1 cellular context compared by ENCODE assay signal in the genomic region with DNA sequence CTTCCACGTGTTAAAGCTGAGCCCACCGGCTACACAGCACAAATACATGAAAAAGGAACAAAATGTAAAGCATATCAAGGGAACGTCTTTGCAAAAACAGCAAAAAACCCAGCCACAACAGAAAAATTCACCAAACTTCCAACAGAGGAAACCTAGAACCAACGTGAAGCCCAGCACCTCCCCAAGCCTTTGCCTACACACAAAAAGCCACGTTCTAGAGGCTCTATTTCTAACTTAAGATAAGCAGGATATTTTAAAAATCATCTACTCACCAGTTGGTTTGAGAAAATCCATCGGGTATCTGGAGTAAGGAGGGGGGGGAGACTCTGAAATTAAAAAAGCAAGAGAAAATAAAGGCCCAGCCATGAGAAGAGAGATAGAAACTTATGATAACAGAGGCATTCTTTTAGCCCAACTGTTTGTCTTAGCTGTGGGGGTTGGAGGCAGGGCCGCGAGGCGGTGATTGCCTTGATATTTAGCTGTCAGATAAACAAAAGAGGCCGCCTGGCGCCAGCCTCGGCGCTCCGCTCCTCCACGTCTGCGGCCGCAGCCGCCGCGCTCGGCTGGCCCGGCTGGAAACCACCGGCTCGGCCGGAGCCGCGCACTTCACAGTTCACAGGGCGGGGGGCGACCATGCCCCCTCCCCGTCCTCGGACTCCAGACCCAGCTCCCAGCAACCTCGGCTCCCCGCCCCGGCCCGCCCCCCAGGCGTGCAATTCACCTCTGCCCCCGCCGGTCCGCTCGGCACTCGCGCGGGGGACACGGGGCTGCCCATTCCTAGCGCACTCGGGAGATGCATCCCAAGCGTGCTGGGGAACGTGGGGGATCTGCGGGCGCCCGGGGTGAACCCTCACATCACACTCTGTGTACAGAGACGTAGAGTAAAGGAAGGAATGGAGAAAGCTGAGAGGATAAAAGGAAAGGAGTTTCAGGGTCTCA.
TF ChIP-seq lines count a peak whose summit lies in the region.

No MANE protein-coding gene starts in this region.

TF ChIP-seq in HepG2, 621 proteins besides CTCF, POLR2A, EP300 and RAD21 (continued from another document and continues in another):
- TF ChIP-seq MYC (CRISPR knock-in tag; IDR thresholded peaks at IDR 0.05; ENCODE audit: borderline replicate concordance) (peak; percentile 71), TFDP2 (CRISPR knock-in tag; IDR thresholded peaks at IDR 0.05) (peak; percentile 30; the same call in 1 of the 2 replicates), ZNF747 (CRISPR knock-in tag; IDR thresholded peaks at IDR 0.05; ENCODE audit: borderline replicate concordance) (0 out of 2 replicates have a peak, but pooled peaks have one; percentile 21), ZNF557 (CRISPR knock-in tag; IDR thresholded peaks at IDR 0.05) (no peak), NFIC (IDR thresholded peaks at IDR 0.05; ENCODE audit: low read length) (no peak; the same call in 1 of the 2 replicates), ZBTB21 (CRISPR knock-in tag; IDR thresholded peaks at IDR 0.05) (no peak), ZNF691 (CRISPR knock-in tag; IDR thresholded peaks at IDR 0.05; ENCODE audit: borderline replicate concordance, low read depth) (no peak), PHF8 (CRISPR knock-in tag; IDR thresholded peaks at IDR 0.05) (peak; percentile 59), ETV5 (CRISPR knock-in tag; IDR thresholded peaks at IDR 0.05; ENCODE audit: borderline replicate concordance) (peak; percentile 46; the same call in 1 of the 2 replicates), ZC3H13 (CRISPR knock-in tag; IDR thresholded peaks at IDR 0.05) (peak; percentile 87; the same call in 1 of the 2 replicates), MEIS2 (CRISPR knock-in tag; IDR thresholded peaks at IDR 0.05) (0 out of 2 replicates have a peak, but pooled peaks have one; percentile 30), ZNF263 (CRISPR knock-in tag; IDR thresholded peaks at IDR 0.05) (peak; percentile 73), ERF (CRISPR knock-in tag; IDR thresholded peaks at IDR 0.05) (peak; percentile 64), ZNF782 (CRISPR knock-in tag; IDR thresholded peaks at IDR 0.05; ENCODE audit: borderline replicate concordance) (no peak), GZF1 (CRISPR knock-in tag; IDR thresholded peaks at IDR 0.05) (no peak), FOSL1 (CRISPR knock-in tag; IDR thresholded peaks at IDR 0.05; ENCODE audit: borderline replicate concordance) (0 out of 2 replicates have a peak, but pooled peaks have one; percentile 3), AGO2 (optimal IDR thresholded peaks at IDR 0.05; ENCODE audit: low read depth, low read length) (peak; percentile 65), ZNF800 (CRISPR knock-in tag; IDR thresholded peaks at IDR 0.05) (0 out of 2 replicates have a peak, but pooled peaks have one; percentile 82), FOXA1 (IDR thresholded peaks at IDR 0.05) (no peak), FOXA1 (CRISPR knock-in tag; IDR thresholded peaks at IDR 0.05) (peak; percentile 38; the same call in 1 of the 2 replicates), SOX5 (CRISPR knock-in tag; IDR thresholded peaks at IDR 0.05; ENCODE audit: borderline replicate concordance) (peak; percentile 50), SCMH1 (CRISPR knock-in tag; IDR thresholded peaks at IDR 0.05; ENCODE audit: borderline replicate concordance) (no peak), NFE2L2 (IDR thresholded peaks at IDR 0.05; ENCODE audit: low read length) (no peak), ZNF724P (CRISPR knock-in tag; IDR thresholded peaks at IDR 0.05; ENCODE audit: borderline replicate concordance) (no peak), ZMYM3 (CRISPR knock-in tag; IDR thresholded peaks at IDR 0.05) (peak; percentile 23; the same call in 1 of the 2 replicates), RORA (CRISPR knock-in tag; IDR thresholded peaks at IDR 0.05) (peak; percentile 78; the same call in 1 of the 2 replicates), ZNF564 (CRISPR knock-in tag; IDR thresholded peaks at IDR 0.05) (peak; percentile 64; the same call in 1 of the 2 replicates), KLF9 (CRISPR knock-in tag; IDR thresholded peaks at IDR 0.05; ENCODE audit: low read depth) (no peak), NR2F2 (IDR thresholded peaks at IDR 0.05; ENCODE audit: borderline replicate concordance, low read depth) (peak; percentile 18; the same call in 1 of the 2 replicates), ZNF260 (CRISPR knock-in tag; IDR thresholded peaks at IDR 0.05; ENCODE audit: borderline replicate concordance, low read depth) (no peak), GTF3A (CRISPR knock-in tag; conservative IDR thresholded peaks at IDR 0.05) (0 out of 2 replicates have a peak, but pooled peaks have one; percentile 42)
- TF ChIP-seq, protein P1, sequence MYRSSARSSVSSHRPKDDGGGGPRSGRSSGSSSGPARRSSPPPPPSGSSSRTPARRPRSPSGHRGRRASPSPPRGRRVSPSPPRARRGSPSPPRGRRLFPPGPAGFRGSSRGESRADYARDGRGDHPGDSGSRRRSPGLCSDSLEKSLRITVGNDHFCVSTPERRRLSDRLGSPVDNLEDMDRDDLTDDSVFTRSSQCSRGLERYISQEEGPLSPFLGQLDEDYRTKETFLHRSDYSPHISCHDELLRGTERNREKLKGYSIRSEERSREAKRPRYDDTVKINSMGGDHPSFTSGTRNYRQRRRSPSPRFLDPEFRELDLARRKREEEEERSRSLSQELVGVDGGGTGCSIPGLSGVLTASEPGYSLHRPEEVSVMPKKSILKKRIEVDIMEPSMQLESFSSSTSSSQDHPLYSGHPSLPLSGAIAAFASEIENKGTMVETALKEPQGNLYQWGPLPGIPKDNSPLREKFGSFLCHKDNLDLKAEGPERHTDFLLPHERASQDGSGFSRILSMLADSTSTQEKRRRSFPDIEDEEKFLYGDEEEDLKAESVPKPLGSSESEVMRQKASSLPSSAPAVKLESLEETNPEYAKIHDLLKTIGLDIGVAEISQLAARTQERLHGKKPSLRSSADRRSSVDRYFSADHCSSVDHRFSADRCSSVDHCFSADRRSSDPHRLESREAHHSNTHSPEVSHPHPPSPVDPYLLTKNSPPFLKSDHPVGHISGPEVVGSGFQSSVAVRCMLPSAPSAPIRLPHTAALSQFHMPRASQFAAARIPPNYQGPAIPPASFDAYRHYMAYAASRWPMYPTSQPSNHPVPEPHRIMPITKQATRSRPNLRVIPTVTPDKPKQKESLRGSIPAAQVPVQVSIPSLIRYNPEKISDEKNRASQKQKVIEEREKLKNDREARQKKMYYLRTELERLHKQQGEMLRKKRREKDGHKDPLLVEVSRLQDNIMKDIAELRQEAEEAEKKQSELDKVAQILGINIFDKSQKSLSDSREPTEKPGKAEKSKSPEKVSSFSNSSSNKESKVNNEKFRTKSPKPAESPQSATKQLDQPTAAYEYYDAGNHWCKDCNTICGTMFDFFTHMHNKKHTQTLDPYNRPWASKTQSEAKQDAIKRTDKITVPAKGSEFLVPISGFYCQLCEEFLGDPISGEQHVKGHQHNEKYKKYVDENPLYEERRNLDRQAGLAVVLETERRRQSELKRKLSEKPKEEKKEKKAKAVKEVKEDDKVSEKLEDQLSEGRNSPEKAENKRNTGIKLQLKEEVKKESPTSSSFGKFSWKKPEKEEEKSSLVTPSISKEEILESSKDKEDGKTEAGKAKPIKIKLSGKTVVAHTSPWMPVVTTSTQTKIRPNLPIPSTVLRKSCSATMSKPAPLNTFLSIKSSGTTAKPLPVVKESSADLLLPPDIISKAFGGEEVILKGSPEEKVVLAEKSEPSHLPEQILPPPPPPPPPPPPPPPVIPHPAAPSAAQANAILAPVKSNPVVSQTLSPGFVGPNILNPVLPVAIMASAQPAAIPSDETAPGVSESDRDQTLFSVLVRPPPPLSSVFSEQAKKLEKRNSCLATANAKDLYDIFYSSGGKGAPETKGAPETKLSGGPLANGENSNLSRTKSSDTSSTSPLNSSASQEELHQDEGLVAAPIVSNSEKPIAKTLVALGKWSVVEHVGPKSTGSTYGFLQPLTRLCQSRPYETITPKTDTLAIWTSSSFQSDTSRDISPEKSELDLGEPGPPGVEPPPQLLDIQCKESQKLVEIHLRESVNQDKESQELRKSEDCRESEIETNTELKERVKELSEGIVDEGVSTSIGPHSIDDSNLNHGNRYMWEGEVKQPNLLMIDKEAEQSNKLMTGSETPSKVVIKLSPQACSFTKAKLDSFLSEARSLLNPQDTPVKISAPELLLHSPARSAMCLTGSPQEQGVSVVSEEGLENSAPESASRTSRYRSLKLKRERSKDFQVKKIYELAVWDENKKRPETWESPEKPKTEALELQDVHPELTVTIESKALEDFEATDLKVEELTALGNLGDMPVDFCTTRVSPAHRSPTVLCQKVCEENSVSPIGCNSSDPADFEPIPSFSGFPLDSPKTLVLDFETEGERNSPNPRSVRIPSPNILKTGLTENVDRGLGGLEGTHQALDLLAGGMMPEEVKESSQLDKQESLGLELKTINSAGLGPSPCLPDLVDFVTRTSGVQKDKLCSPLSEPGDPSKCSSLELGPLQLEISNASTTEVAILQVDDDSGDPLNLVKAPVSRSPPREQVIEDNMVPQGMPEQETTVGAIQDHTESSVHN (CRISPR knock-in tag; IDR thresholded peaks at IDR 0.05): no peak
- TF ChIP-seq, protein P2, sequence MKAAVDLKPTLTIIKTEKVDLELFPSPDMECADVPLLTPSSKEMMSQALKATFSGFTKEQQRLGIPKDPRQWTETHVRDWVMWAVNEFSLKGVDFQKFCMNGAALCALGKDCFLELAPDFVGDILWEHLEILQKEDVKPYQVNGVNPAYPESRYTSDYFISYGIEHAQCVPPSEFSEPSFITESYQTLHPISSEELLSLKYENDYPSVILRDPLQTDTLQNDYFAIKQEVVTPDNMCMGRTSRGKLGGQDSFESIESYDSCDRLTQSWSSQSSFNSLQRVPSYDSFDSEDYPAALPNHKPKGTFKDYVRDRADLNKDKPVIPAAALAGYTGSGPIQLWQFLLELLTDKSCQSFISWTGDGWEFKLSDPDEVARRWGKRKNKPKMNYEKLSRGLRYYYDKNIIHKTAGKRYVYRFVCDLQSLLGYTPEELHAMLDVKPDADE (CRISPR knock-in tag; IDR thresholded peaks at IDR 0.05): no peak
- TF ChIP-seq, protein P3, sequence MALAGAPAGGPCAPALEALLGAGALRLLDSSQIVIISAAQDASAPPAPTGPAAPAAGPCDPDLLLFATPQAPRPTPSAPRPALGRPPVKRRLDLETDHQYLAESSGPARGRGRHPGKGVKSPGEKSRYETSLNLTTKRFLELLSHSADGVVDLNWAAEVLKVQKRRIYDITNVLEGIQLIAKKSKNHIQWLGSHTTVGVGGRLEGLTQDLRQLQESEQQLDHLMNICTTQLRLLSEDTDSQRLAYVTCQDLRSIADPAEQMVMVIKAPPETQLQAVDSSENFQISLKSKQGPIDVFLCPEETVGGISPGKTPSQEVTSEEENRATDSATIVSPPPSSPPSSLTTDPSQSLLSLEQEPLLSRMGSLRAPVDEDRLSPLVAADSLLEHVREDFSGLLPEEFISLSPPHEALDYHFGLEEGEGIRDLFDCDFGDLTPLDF (CRISPR knock-in tag; IDR thresholded peaks at IDR 0.05): no peak; the same call in 1 of the 2 replicates
- TF ChIP-seq, protein P4, sequence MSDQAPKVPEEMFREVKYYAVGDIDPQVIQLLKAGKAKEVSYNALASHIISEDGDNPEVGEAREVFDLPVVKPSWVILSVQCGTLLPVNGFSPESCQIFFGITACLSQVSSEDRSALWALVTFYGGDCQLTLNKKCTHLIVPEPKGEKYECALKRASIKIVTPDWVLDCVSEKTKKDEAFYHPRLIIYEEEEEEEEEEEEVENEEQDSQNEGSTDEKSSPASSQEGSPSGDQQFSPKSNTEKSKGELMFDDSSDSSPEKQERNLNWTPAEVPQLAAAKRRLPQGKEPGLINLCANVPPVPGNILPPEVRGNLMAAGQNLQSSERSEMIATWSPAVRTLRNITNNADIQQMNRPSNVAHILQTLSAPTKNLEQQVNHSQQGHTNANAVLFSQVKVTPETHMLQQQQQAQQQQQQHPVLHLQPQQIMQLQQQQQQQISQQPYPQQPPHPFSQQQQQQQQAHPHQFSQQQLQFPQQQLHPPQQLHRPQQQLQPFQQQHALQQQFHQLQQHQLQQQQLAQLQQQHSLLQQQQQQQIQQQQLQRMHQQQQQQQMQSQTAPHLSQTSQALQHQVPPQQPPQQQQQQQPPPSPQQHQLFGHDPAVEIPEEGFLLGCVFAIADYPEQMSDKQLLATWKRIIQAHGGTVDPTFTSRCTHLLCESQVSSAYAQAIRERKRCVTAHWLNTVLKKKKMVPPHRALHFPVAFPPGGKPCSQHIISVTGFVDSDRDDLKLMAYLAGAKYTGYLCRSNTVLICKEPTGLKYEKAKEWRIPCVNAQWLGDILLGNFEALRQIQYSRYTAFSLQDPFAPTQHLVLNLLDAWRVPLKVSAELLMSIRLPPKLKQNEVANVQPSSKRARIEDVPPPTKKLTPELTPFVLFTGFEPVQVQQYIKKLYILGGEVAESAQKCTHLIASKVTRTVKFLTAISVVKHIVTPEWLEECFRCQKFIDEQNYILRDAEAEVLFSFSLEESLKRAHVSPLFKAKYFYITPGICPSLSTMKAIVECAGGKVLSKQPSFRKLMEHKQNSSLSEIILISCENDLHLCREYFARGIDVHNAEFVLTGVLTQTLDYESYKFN (CRISPR knock-in tag; conservative IDR thresholded peaks at IDR 0.05): peak; percentile 81
